Comparison of ENCODE assay signal across 17 cellular contexts in genomic region chr1:51215169-51215568, GRCh38. TPM values are rescaled to one million over a fixed set of nuclear protein-coding genes. Genes with fewer than 3 reads are reported as not detected.
DNase-seq lines count a peak whose midpoint lies in the region; ATAC-seq, FAIRE-seq and TF ChIP-seq lines count a peak whose summit lies in the region.
"Had no signal": no experiment of that assay in that cellular context is flagged by ENCODE, and none has a peak within 500 bp of the region (broad histone marks: within the 10 kb centered on the region; RNA-seq: fewer than 3 reads in every experiment).

No MANE protein-coding gene starts in this region.

- no peak overlapping the region for H3K4me3 Mint-ChIP-seq in activated CD8-positive, alpha-beta memory T cell treated with anti-CD3 and anti-CD28 coated beads, Interleukin-2, amount 10 ng/mL, durations not matched to agents 7 days and 5 days
- H3K4me3 Mint-ChIP-seq in astrocyte (ENCODE audit: unreplicated experiment), result no peak overlapping the region

- H3K27me3 Mint-ChIP-seq in activated CD8-positive, alpha-beta memory T cell treated with anti-CD3 and anti-CD28 coated beads, Interleukin-2, amount 10 ng/mL, durations not matched to agents 7 days and 5 days, result no peaks in the 10 kb centered on the region
- H3K27me3 Mint-ChIP-seq in astrocyte (ENCODE audit: low read depth, unreplicated experiment), result peaks cover 2% of the 10 kb centered on the region

- ATAC-seq in activated CD8-positive, alpha-beta memory T cell treated with anti-CD3 and anti-CD28 coated beads, Interleukin-2, amount 10 ng/mL, durations not matched to agents 7 days and 5 days, result no peak
- no peak for ATAC-seq in GM18861 (IDR thresholded peaks at IDR 0.05; ENCODE audit: unreplicated experiment)
- ATAC-seq: A549, gastroesophageal sphincter had no signal

- H4K20me1 ChIP-seq in astrocyte (ENCODE audit: insufficient read depth, low read length) (no peaks in the 10 kb centered on the region), osteoblast (ENCODE audit: insufficient read depth, low read length) (no peaks in the 10 kb centered on the region)

- H3K9me3 ChIP-seq in KOPT-K1 (ENCODE audit: insufficient read depth, low read length, poor library complexity, severe bottlenecking), result no peaks in the 10 kb centered on the region
- no peaks in the 10 kb centered on the region for H3K9me3 ChIP-seq in astrocyte (ENCODE audit: insufficient read depth, low read depth, low read length)
- H3K9me3 ChIP-seq in osteoblast (ENCODE audit: low read depth, low read length), result no peaks in the 10 kb centered on the region
- H3K9me3 ChIP-seq: A549, breast epithelium, gastroesophageal sphincter had no signal

- TF ChIP-seq CTCF in astrocyte (IDR thresholded peaks at IDR 0.05; ENCODE audit: insufficient read depth, low read depth, low read length) (no peak), osteoblast (IDR thresholded peaks at IDR 0.05; ENCODE audit: extremely low read depth, low read depth, low read length) (no peak)

- H3K27ac Mint-ChIP-seq in activated CD8-positive, alpha-beta memory T cell treated with anti-CD3 and anti-CD28 coated beads, Interleukin-2, amount 10 ng/mL, durations not matched to agents 7 days and 5 days, result peak overlapping the region; percentile 66
- no peak overlapping the region for H3K27ac Mint-ChIP-seq in astrocyte (ENCODE audit: unreplicated experiment)

- peak overlapping the region; percentile 4 for H3K4me2 ChIP-seq in astrocyte (ENCODE audit: low read length)
- H3K4me2 ChIP-seq in osteoblast (ENCODE audit: insufficient read depth, low read length), result peak overlapping the region; percentile 47
- H3K4me2 ChIP-seq: A549 had no signal

- no peaks in the 10 kb centered on the region for H3K36me3 Mint-ChIP-seq in activated CD8-positive, alpha-beta memory T cell treated with anti-CD3 and anti-CD28 coated beads, Interleukin-2, amount 10 ng/mL, durations not matched to agents 7 days and 5 days
- no peaks in the 10 kb centered on the region for H3K36me3 Mint-ChIP-seq in astrocyte (ENCODE audit: low read depth, unreplicated experiment)

- CTCF ChIA-PET in activated CD8-positive, alpha-beta memory T cell treated with anti-CD3 and anti-CD28 coated beads, Interleukin-2, amount 10 ng/mL, durations not matched to agents 7 days and 5 days (lab: Charles Lee), result interaction anchor here (1.0 to 2.6 kb wide), 5 partner anchors 12 to 342 kb away, joined by 3 to 10 read pairs (median 4); no protein-coding TSS in a partner anchor

- H2AFZ ChIP-seq in astrocyte (ENCODE audit: low read depth, low read length) (no peak overlapping the region), osteoblast (ENCODE audit: low read length) (peak overlapping the region; percentile 78)

- no peak for DNase-seq in activated CD8-positive, alpha-beta memory T cell treated with anti-CD3 and anti-CD28 coated beads, Interleukin-2, amount 10 ng/mL, durations not matched to agents 7 days and 5 days
- DNase-seq in activated CD8-positive, alpha-beta memory T cell treated with anti-CD3 and anti-CD28 coated beads, Interleukin-2, amount 50 U/mL, for 48 hours, result no peak
- DNase-seq in astrocyte (ENCODE audit: low read depth), result peak; percentile 20
- peak; percentile 27 for DNase-seq in osteoblast (ENCODE audit: insufficient read length, low spot score, missing footprints)
- no peak for DNase-seq in posterior cingulate gyrus
- no peak for DNase-seq in SIG-M5 treated with dmso at 0.1 percent for 504 hours (lab: John Stamatoyannopoulos, UW; ENCODE audit: unreplicated experiment)
- DNase-seq: DMS 273 treated with DMSO at 0.1 percent for 48 hours; effector CD8-positive, alpha-beta T cell; mesendoderm; NCI-H2081 treated with DMSO at 0.1 percent for 48 hours; NCI-H526 treated with DMSO at 0.1 percent for 48 hours; stimulated activated naive CD4-positive, alpha-beta T cell had no signal

- no peak overlapping the region for H3K9ac ChIP-seq in astrocyte (ENCODE audit: low read length)

- intact Hi-C loops in posterior cingulate gyrus (cut with DNase I), result no loop called here

- H3K4me3 ChIP-seq in astrocyte (ENCODE audit: insufficient read depth, low read depth, low read length) (no peak overlapping the region), osteoblast (ENCODE audit: insufficient read depth, low read length) (no peak overlapping the region)
- H3K4me3 ChIP-seq: A549, breast epithelium, gastroesophageal sphincter had no signal

- peaks cover 3% of the 10 kb centered on the region for H3K4me1 ChIP-seq in astrocyte (ENCODE audit: insufficient read depth, low read length)
- H3K4me1 ChIP-seq in osteoblast (ENCODE audit: insufficient read depth, low read length), result peaks cover 19% of the 10 kb centered on the region
- H3K4me1 ChIP-seq: A549, breast epithelium had no signal

- no peaks in the 10 kb centered on the region for H3K27me3 ChIP-seq in astrocyte (ENCODE audit: insufficient read depth, low read length)
- no peaks in the 10 kb centered on the region for H3K27me3 ChIP-seq in osteoblast (ENCODE audit: insufficient read depth, low read length)
- H3K27me3 ChIP-seq: breast epithelium, gastroesophageal sphincter had no signal

- H3K79me2 ChIP-seq in astrocyte (ENCODE audit: insufficient read depth, low read length) (no peaks in the 10 kb centered on the region), osteoblast (ENCODE audit: insufficient read depth, low read length) (no peaks in the 10 kb centered on the region)

- H3K27ac ChIP-seq in KOPT-K1 (ENCODE audit: low read depth, low read length, poor library complexity, severe bottlenecking) (peak overlapping the region; percentile 51), astrocyte (ENCODE audit: low read depth, low read length) (no peak overlapping the region), osteoblast (ENCODE audit: low read depth, low read length) (peak overlapping the region; percentile 76)
- H3K27ac ChIP-seq: A549, breast epithelium, gastroesophageal sphincter had no signal

- FAIRE-seq in astrocyte (lab: Jason Lieb, UNC), result no peak
- FAIRE-seq: A549 had no signal

- H3K4me1 Mint-ChIP-seq in activated CD8-positive, alpha-beta memory T cell treated with anti-CD3 and anti-CD28 coated beads, Interleukin-2, amount 10 ng/mL, durations not matched to agents 7 days and 5 days, result peaks cover 20% of the 10 kb centered on the region
- peaks cover 6% of the 10 kb centered on the region for H3K4me1 Mint-ChIP-seq in astrocyte (ENCODE audit: low read depth, unreplicated experiment)

- H3K9me3 Mint-ChIP-seq in activated CD8-positive, alpha-beta memory T cell treated with anti-CD3 and anti-CD28 coated beads, Interleukin-2, amount 10 ng/mL, durations not matched to agents 7 days and 5 days (ENCODE audit: low read depth), result no peaks in the 10 kb centered on the region
- no peaks in the 10 kb centered on the region for H3K9me3 Mint-ChIP-seq in astrocyte (ENCODE audit: unreplicated experiment)

- no peaks in the 10 kb centered on the region for H3K36me3 ChIP-seq in KOPT-K1 (ENCODE audit: insufficient read depth, low read length)
- H3K36me3 ChIP-seq in astrocyte (ENCODE audit: insufficient read depth, low read length), result no peaks in the 10 kb centered on the region
- H3K36me3 ChIP-seq in osteoblast (ENCODE audit: insufficient read depth, low read length), result no peaks in the 10 kb centered on the region
- H3K36me3 ChIP-seq: breast epithelium, gastroesophageal sphincter had no signal

RNA-seq across cellular contexts. Expression of gene RNF11, which starts 20.9 kb away (rescaled TPM):
- 10 to 100 TPM; 26.4 to 35.5 TPM for total RNA-seq in activated CD8-positive, alpha-beta memory T cell treated with anti-CD3 and anti-CD28 coated beads, Interleukin-2, amount 10 ng/mL, durations not matched to agents 7 days and 5 days
- total RNA-seq in astrocyte (119 and 126 TPM in 2 replicates), osteoblast (189 and 199 TPM in 2 replicates)

Comparison
In these comparisons a context has a peak if more than half of its experiments do, and no peak if none do; other contexts are left out.
1. DNase-seq: peak in astrocyte (single experiment) and osteoblast (single experiment); none in activated CD8-positive, alpha-beta memory T cell treated with anti-CD3 and anti-CD28 coated beads, Interleukin-2, amount 10 ng/mL, durations not matched to agents 7 days and 5 days (single experiment), activated CD8-positive, alpha-beta memory T cell treated with anti-CD3 and anti-CD28 coated beads, Interleukin-2, amount 50 U/mL, for 48 hours (single experiment), posterior cingulate gyrus (0 of 10) and SIG-M5 treated with dmso at 0.1 percent for 504 hours (single experiment).